15 cellular contexts compared by ENCODE assay signal in genomic region chr12:75783093-75783877, GRCh38.
DNase-seq lines count a peak whose midpoint lies in the region; ATAC-seq and TF ChIP-seq lines count a peak whose summit lies in the region.
"Had no signal": no experiment of that assay in that cellular context is flagged by ENCODE, and none has a peak within 500 bp of the region (broad histone marks: within the 10 kb centered on the region; RNA-seq: fewer than 3 reads in every experiment).

No MANE protein-coding gene starts in this region.

- peaks cover 26% of the 10 kb centered on the region for H3K4me1 Mint-ChIP-seq in mesothelial cell of epicardium
- peaks cover 19% of the 10 kb centered on the region for H3K4me1 Mint-ChIP-seq in activated naive CD8-positive, alpha-beta T cell treated with anti-CD3 and anti-CD28 coated beads, Interleukin-2, amount 50 U/mL, for 24 hours
- H3K4me1 Mint-ChIP-seq: memory B cell had no signal

- H3K9me3 Mint-ChIP-seq in mesothelial cell of epicardium = no peaks in the 10 kb centered on the region
- H3K9me3 Mint-ChIP-seq in activated naive CD8-positive, alpha-beta T cell treated with anti-CD3 and anti-CD28 coated beads, Interleukin-2, amount 50 U/mL, for 24 hours = no peaks in the 10 kb centered on the region
- H3K9me3 Mint-ChIP-seq: memory B cell; stimulated activated naive CD8-positive, alpha-beta T cell treated with anti-CD3 and anti-CD28 coated beads, Interleukin-15, amount 100 ng/mL, for 72 hours had no signal

- H3K4me3 Mint-ChIP-seq in mesothelial cell of epicardium = no peak overlapping the region
- no peak overlapping the region for H3K4me3 Mint-ChIP-seq in activated naive CD8-positive, alpha-beta T cell treated with anti-CD3 and anti-CD28 coated beads, Interleukin-2, amount 50 U/mL, for 24 hours
- H3K4me3 Mint-ChIP-seq: memory B cell; stimulated activated naive CD8-positive, alpha-beta T cell treated with anti-CD3 and anti-CD28 coated beads, Interleukin-15, amount 100 ng/mL, for 72 hours had no signal

- peak; percentile 2 for DNase-seq in DMS 273 treated with DMSO at 0.1 percent for 48 hours (lab: John Stamatoyannopoulos, UW)
- peak; percentile 40 for DNase-seq in NCI-H446 treated with DMSO at 0.1 percent for 48 hours (lab: John Stamatoyannopoulos, UW)
- peak; percentile 20 for DNase-seq in epithelial cell of esophagus (ENCODE audit: low read depth)
- peak; percentile 12 for DNase-seq in pons (ENCODE audit: low spot score)
- no peak for DNase-seq in occipital lobe (lab: John Stamatoyannopoulos, UW)
- DNase-seq in mesothelial cell of epicardium (ENCODE audit: low spot score in 2 of 2, unreplicated experiment in 2 of 2) = no peak
- no peak for DNase-seq in DMS153 treated with DMSO at 0.1 percent for 48 hours (lab: John Stamatoyannopoulos, UW; ENCODE audit: unreplicated experiment)
- DNase-seq in activated naive CD8-positive, alpha-beta T cell treated with anti-CD3 and anti-CD28 coated beads, Interleukin-2, amount 50 U/mL, for 24 hours = no peak
- DNase-seq: activated CD4-positive, alpha-beta T cell treated with anti-CD3 and anti-CD28 coated beads, Interleukin-2, amount 50 U/mL, for 48 hours; Kasumi-1; NCI-H2029; SJCRH30; stimulated activated naive CD8-positive, alpha-beta T cell treated with anti-CD3 and anti-CD28 coated beads, Interleukin-15, amount 100 ng/mL, for 72 hours had no signal

- no peak overlapping the region for H3K4me3 ChIP-seq in epithelial cell of esophagus (ENCODE audit: low read length)
- H3K4me3 ChIP-seq: SJCRH30, smooth muscle cell had no signal

- no peaks in the 10 kb centered on the region for H3K36me3 Mint-ChIP-seq in mesothelial cell of epicardium
- no peaks in the 10 kb centered on the region for H3K36me3 Mint-ChIP-seq in activated naive CD8-positive, alpha-beta T cell treated with anti-CD3 and anti-CD28 coated beads, Interleukin-2, amount 50 U/mL, for 24 hours (ENCODE audit: low read depth)
- H3K36me3 Mint-ChIP-seq: memory B cell had no signal

- no peaks in the 10 kb centered on the region for H3K27me3 Mint-ChIP-seq in mesothelial cell of epicardium (ENCODE audit: low read depth)
- H3K27me3 Mint-ChIP-seq in activated naive CD8-positive, alpha-beta T cell treated with anti-CD3 and anti-CD28 coated beads, Interleukin-2, amount 50 U/mL, for 24 hours = peaks cover 10% of the 10 kb centered on the region

- ATAC-seq in activated naive CD8-positive, alpha-beta T cell treated with anti-CD3 and anti-CD28 coated beads, Interleukin-2, amount 50 U/mL, for 24 hours = no peak
- ATAC-seq: stimulated activated naive CD8-positive, alpha-beta T cell treated with anti-CD3 and anti-CD28 coated beads, Interleukin-15, amount 100 ng/mL, for 72 hours had no signal

- no peak overlapping the region for H3K27ac Mint-ChIP-seq in mesothelial cell of epicardium
- no peak overlapping the region for H3K27ac Mint-ChIP-seq in activated naive CD8-positive, alpha-beta T cell treated with anti-CD3 and anti-CD28 coated beads, Interleukin-2, amount 50 U/mL, for 24 hours
- H3K27ac Mint-ChIP-seq: memory B cell; stimulated activated naive CD8-positive, alpha-beta T cell treated with anti-CD3 and anti-CD28 coated beads, Interleukin-15, amount 100 ng/mL, for 72 hours had no signal

- TF ChIP-seq CTCF in epithelial cell of esophagus (IDR thresholded peaks at IDR 0.05; ENCODE audit: insufficient read depth, low read depth, low read length, missing control alignments) (no peak), mesothelial cell of epicardium (IDR thresholded peaks at IDR 0.05; ENCODE audit: unreplicated experiment) (no peak)

Comparison
In these comparisons a context has a peak if more than half of its experiments do, and no peak if none do; other contexts are left out.
1. DNase-seq: peak in DMS 273 treated with DMSO at 0.1 percent for 48 hours (single experiment), NCI-H446 treated with DMSO at 0.1 percent for 48 hours (single experiment), epithelial cell of esophagus (single experiment) and pons (single experiment); none in occipital lobe (single experiment), mesothelial cell of epicardium (0 of 2), DMS153 treated with DMSO at 0.1 percent for 48 hours (single experiment) and activated naive CD8-positive, alpha-beta T cell treated with anti-CD3 and anti-CD28 coated beads, Interleukin-2, amount 50 U/mL, for 24 hours (single experiment).